9 cellular contexts compared by ENCODE assay signal in genomic region chrX:48971325-48972213, GRCh38. TPM values are rescaled to one million over a fixed set of nuclear protein-coding genes. Genes with fewer than 3 reads are reported as not detected.
DNase-seq lines count a peak whose midpoint lies in the region; ATAC-seq, FAIRE-seq and TF ChIP-seq lines count a peak whose summit lies in the region.
"Had no signal": no experiment of that assay in that cellular context is flagged by ENCODE, and none has a peak within 500 bp of the region (broad histone marks: within the 10 kb centered on the region; RNA-seq: fewer than 3 reads in every experiment).

KCND1 (minus strand) TSS chrX:48971844; CDS start chrX:48970271, 1,573 bp downstream.

- H3K27me3 ChIP-seq in K562 (ENCODE audit: control insufficient read depth in 2 of 2, insufficient read depth in 2 of 2, low read length in 2 of 2) = no peaks in the 10 kb centered on the region
- no peaks in the 10 kb centered on the region for H3K27me3 ChIP-seq in smooth muscle cell (ENCODE audit: low read depth)

- in situ Hi-C loops in K562 (cut with MboI) = loop anchor here (10.0 kb wide), 1 partner anchor 133 kb away; no protein-coding TSS in a partner anchor

- H3K79me2 ChIP-seq in K562 (ENCODE audit: control insufficient read depth, insufficient read depth, low read length) (no peaks in the 10 kb centered on the region), smooth muscle cell (ENCODE audit: low read depth) (no peaks in the 10 kb centered on the region)

- H3F3A ChIP-seq in smooth muscle cell (ENCODE audit: low read depth) = no peaks in the 10 kb centered on the region

- H3K9me3 Mint-ChIP-seq in CD14-positive monocyte = no peaks in the 10 kb centered on the region
- no peaks in the 10 kb centered on the region for H3K9me3 Mint-ChIP-seq in IgD-negative memory B cell
- no peaks in the 10 kb centered on the region for H3K9me3 Mint-ChIP-seq in activated T-helper 2 cell treated with anti-CD3 and anti-CD28 coated beads, Interferon-gamma antibody, Interleukin-2, Interleukin-4, amounts not matched to agents 10 μg/mL and 5 μg/mL and 100 μg/mL, durations not matched to agents 14 hours and 24 hours and 36 hours

- no peak for TF ChIP-seq EP300 in K562 (IDR thresholded peaks at IDR 0.05; ENCODE audit: low read length)

- H3K9ac ChIP-seq in K562 (ENCODE audit: insufficient read depth in 1 of 2, low read depth in 2 of 2, low read length in 2 of 2) (peak within 1 kb of the TSS in 1 of 2 experiments; percentile 82; a peak in 2 of 4 replicates), smooth muscle cell (ENCODE audit: low read depth) (no peak within 1 kb of the TSS)

- H3K27ac ChIP-seq in K562 (ENCODE audit: extremely low read depth, low read depth, low read length) = no peak within 1 kb of the TSS; the same call in 2 of the 3 replicates
- no peak within 1 kb of the TSS for H3K27ac ChIP-seq in smooth muscle cell (ENCODE audit: low read depth)
- H3K27ac ChIP-seq: HL-60 had no signal

- H3K4me1 ChIP-seq in K562 (replicated peaks in 1 of 2; ENCODE audit: control insufficient read depth in 2 of 2, insufficient read depth in 2 of 2, low read length in 2 of 2) = peaks cover 11 to 31% of the 10 kb centered on the region in 2 experiments; a peak in 4 of 5 replicates
- no peaks in the 10 kb centered on the region for H3K4me1 ChIP-seq in smooth muscle cell (ENCODE audit: low read depth)

- no peak for TF ChIP-seq POLR2A in K562 (conservative IDR thresholded peaks at IDR 0.05)

- H3K4me3 ChIP-seq in K562 (peak within 1 kb of the TSS; percentile 7), smooth muscle cell (peak within 1 kb of the TSS; percentile 46)

- DNase-seq in CD14-positive monocyte (ENCODE audit: low spot score) (no peak), K562 (ENCODE audit: extremely low read depth in 1 of 4, low spot score in 3 of 4) (peak in 3 of 4 experiments; percentile 21 to 49 (median 46)), iPS-NIHi11 (ENCODE audit: low spot score) (peak; percentile 50), smooth muscle cell (lab: John Stamatoyannopoulos, UW; ENCODE audit: unreplicated experiment) (peak; percentile 14), SIG-M5 (lab: John Stamatoyannopoulos, UW) (no peak), GM19240 (ENCODE audit: insufficient read length, low spot score) (no peak)
- no peak for DNase-seq in activated T-helper 2 cell treated with anti-CD3 and anti-CD28 coated beads, Interferon-gamma antibody, Interleukin-2, Interleukin-4, amounts not matched to agents 10 μg/mL and 5 μg/mL and 100 μg/mL, durations not matched to agents 14 hours and 24 hours and 36 hours (ENCODE audit: low spot score)

- no peak for TF ChIP-seq RAD21 in K562 (CRISPR knock-in tag; conservative IDR thresholded peaks at IDR 0.05 in 1 of 2, IDR thresholded peaks at IDR 0.05 in 1 of 2)

- H3K36me3 ChIP-seq in K562 (ENCODE audit: control insufficient read depth, insufficient read depth, low read length) = peaks cover 18% of the 10 kb centered on the region; the same call in 2 of the 3 replicates
- no peaks in the 10 kb centered on the region for H3K36me3 ChIP-seq in smooth muscle cell (ENCODE audit: low read depth)

- CTCF ChIA-PET in K562 (lab: Yijun Ruan, JAX; ENCODE audit: low intra/inter-chr PET ratio) = no interaction called here

- no peaks in the 10 kb centered on the region for H3K9me1 ChIP-seq in K562 (ENCODE audit: control insufficient read depth, insufficient read depth, low read length)

- H3K9me3 ChIP-seq in K562 (replicated peaks; ENCODE audit: control insufficient read depth, insufficient read depth, low read depth, low read length) (no peaks in the 10 kb centered on the region), smooth muscle cell (replicated peaks; ENCODE audit: low read depth) (no peaks in the 10 kb centered on the region)

- peak within 1 kb of the TSS; percentile 39 to 43 for H3K4me3 Mint-ChIP-seq in CD14-positive monocyte
- H3K4me3 Mint-ChIP-seq in IgD-negative memory B cell = peak within 1 kb of the TSS in 3 of 4 donors; percentile 58 to 67 (median 61)
- H3K4me3 Mint-ChIP-seq in activated T-helper 2 cell treated with anti-CD3 and anti-CD28 coated beads, Interferon-gamma antibody, Interleukin-2, Interleukin-4, amounts not matched to agents 10 μg/mL and 5 μg/mL and 100 μg/mL, durations not matched to agents 14 hours and 24 hours and 36 hours (ENCODE audit: low read depth) = no peak within 1 kb of the TSS

- POLR2A ChIA-PET in K562 (lab: Yijun Ruan, JAX) = interaction anchor here (0.6 to 1.4 kb wide), 8 partner anchors 9 to 137 kb away, joined by 3 to 4 read pairs (median 3); no protein-coding TSS in a partner anchor

- no peak for FAIRE-seq in K562 (lab: Jason Lieb, UNC)

- no TSS peak for BruUV-seq in K562 (replicated peaks; lab: Mats Ljungman, UMichigan)

- H3K27me3 Mint-ChIP-seq in CD14-positive monocyte (ENCODE audit: low read depth in 3 of 3) (peaks cover 2 to 19% (median 7%) of the 10 kb centered on the region in 3 donors), IgD-negative memory B cell (peaks cover 10% of the 10 kb centered on the region)
- no peaks in the 10 kb centered on the region for H3K27me3 Mint-ChIP-seq in activated T-helper 2 cell treated with anti-CD3 and anti-CD28 coated beads, Interferon-gamma antibody, Interleukin-2, Interleukin-4, amounts not matched to agents 10 μg/mL and 5 μg/mL and 100 μg/mL, durations not matched to agents 14 hours and 24 hours and 36 hours (ENCODE audit: low read depth)

- peaks cover 22 to 29% of the 10 kb centered on the region in 2 donors for H3K36me3 Mint-ChIP-seq in CD14-positive monocyte
- no peaks in the 10 kb centered on the region for H3K36me3 Mint-ChIP-seq in IgD-negative memory B cell
- peaks cover 24% of the 10 kb centered on the region for H3K36me3 Mint-ChIP-seq in activated T-helper 2 cell treated with anti-CD3 and anti-CD28 coated beads, Interferon-gamma antibody, Interleukin-2, Interleukin-4, amounts not matched to agents 10 μg/mL and 5 μg/mL and 100 μg/mL, durations not matched to agents 14 hours and 24 hours and 36 hours (ENCODE audit: low read depth)

- H3K27ac Mint-ChIP-seq in CD14-positive monocyte (peak within 1 kb of the TSS in 3 of 7 donors; percentile 11 to 59 (median 50)), IgD-negative memory B cell (no peak within 1 kb of the TSS)
- no peak within 1 kb of the TSS for H3K27ac Mint-ChIP-seq in activated T-helper 2 cell treated with anti-CD3 and anti-CD28 coated beads, Interferon-gamma antibody, Interleukin-2, Interleukin-4, amounts not matched to agents 10 μg/mL and 5 μg/mL and 100 μg/mL, durations not matched to agents 14 hours and 24 hours and 36 hours

- no peak within 1 kb of the TSS for H2AFZ ChIP-seq in K562 (ENCODE audit: low read depth, low read length)
- H2AFZ ChIP-seq in smooth muscle cell (ENCODE audit: low read depth) = no peak within 1 kb of the TSS

- ATAC-seq in K562 = peak; percentile 45

- H3K4me2 ChIP-seq in K562 (ENCODE audit: insufficient read depth, low read length) = peak within 1 kb of the TSS; percentile 48
- peak within 1 kb of the TSS; percentile 87 for H3K4me2 ChIP-seq in smooth muscle cell

- WGBS in K562 (ENCODE audit: insufficient coverage, low coverage, missing lambda C conversion rate) = 41% methylated on average over 8 of the region's 28 CpGs
- WGBS in smooth muscle cell (ENCODE audit: low lambda C conversion rate) = 28% methylated on average over 25 of the region's 28 CpGs

- TF ChIP-seq CTCF in CD14-positive monocyte (IDR thresholded peaks at IDR 0.05) (no peak), K562 (IDR thresholded peaks at IDR 0.05 in 2 of 3, conservative IDR thresholded peaks at IDR 0.05 in 1 of 3; ENCODE audit: insufficient read depth in 2 of 3, low read depth in 1 of 3, low read length in 3 of 3) (no peak), smooth muscle cell (IDR thresholded peaks at IDR 0.05; ENCODE audit: borderline replicate concordance, insufficient read depth, poor library complexity, severe bottlenecking) (no peak)

- intact Hi-C loops in CD14-positive monocyte (cut with micrococcal nuclease) (no loop called here), K562 (cut with micrococcal nuclease) (no loop called here)
- intact Hi-C loops in activated T-helper 2 cell treated with anti-CD3 and anti-CD28 coated beads, Interferon-gamma antibody, Interleukin-2, Interleukin-4, amounts not matched to agents 10 μg/mL and 5 μg/mL and 100 μg/mL, durations not matched to agents 14 hours and 24 hours and 36 hours (cut with micrococcal nuclease) = no loop called here

- H4K20me1 ChIP-seq in K562 (replicated peaks; ENCODE audit: control insufficient read depth, insufficient read depth, low read length) (no peaks in the 10 kb centered on the region), smooth muscle cell (ENCODE audit: low read depth) (no peaks in the 10 kb centered on the region)

- H3K4me1 Mint-ChIP-seq in CD14-positive monocyte (peaks cover 9% of the 10 kb centered on the region), IgD-negative memory B cell (peaks cover 0 to 8% (median 4%) of the 10 kb centered on the region in 3 donors)
- H3K4me1 Mint-ChIP-seq in activated T-helper 2 cell treated with anti-CD3 and anti-CD28 coated beads, Interferon-gamma antibody, Interleukin-2, Interleukin-4, amounts not matched to agents 10 μg/mL and 5 μg/mL and 100 μg/mL, durations not matched to agents 14 hours and 24 hours and 36 hours (ENCODE audit: low read depth) = peaks cover 12% of the 10 kb centered on the region

RNA-seq across cellular contexts. Expression of gene KCND1, which starts in this region (rescaled TPM):
- polyA plus RNA-seq in CD14-positive monocyte (not detected), IgD-negative memory B cell (0.13 TPM), K562 (2011; rRNA removed) (0.42 and 0.72 TPM in 2 replicates), K562 (2014; fragmentation: Illumina TruSeq; extraction: Trizol) (0.78 and 0.83 TPM in 2 replicates), K562 (2014; fragmentation: Nextera tagmentation; extraction: Ambion mirVana) (under 1 TPM; 0.06 to 0.14 TPM), K562 (2014; rRNA removed) (0.39 and 0.60 TPM in 2 replicates), smooth muscle cell (3.0 and 3.3 TPM in 2 replicates)
- total RNA-seq in K562 (2011; cell fraction: chromatin; rRNA removed; ENCODE audit: low replicate concordance) = 6.1 and 10.2 TPM in 2 replicates
- 3.3 and 3.7 TPM in 2 replicates for total RNA-seq in K562 (2011; cell fraction: nucleolus; rRNA removed)
- total RNA-seq in K562 (2011; cell fraction: nucleoplasm; rRNA removed) = 4.0 and 5.6 TPM in 2 replicates
- total RNA-seq in K562 (2014; rRNA removed) (0.20 TPM in 1 of 2 replicates, not detected in the other), K562 (2014; rRNA removed; fragmentation: Illumina TruSeq; extraction: Trizol) (0.16 and 0.22 TPM in 2 replicates), K562 (2015; rRNA removed; fragmentation: Illumina TruSeq; extraction: Trizol) (0.19 and 0.36 TPM in 2 replicates), K562 (2021) (0.75 and 0.83 TPM in 2 replicates), smooth muscle cell (0.94 and 1.2 TPM in 2 replicates)
- 0.31 and 0.49 TPM in 2 replicates for polyA plus RNA-seq in K562 (2011; cell fraction: cytosol; rRNA removed)
- polyA plus RNA-seq in K562 (2011; cell fraction: nucleus; rRNA removed) = 5.4 and 6.7 TPM in 2 replicates
- polyA plus RNA-seq in K562 (2012) = 0.76 and 3.4 TPM in 2 replicates
- polyA minus RNA-seq in K562 (2011; rRNA and poly(A)+ RNA removed) = 0.32 and 0.51 TPM in 2 replicates
- polyA minus RNA-seq in K562 (2011; cell fraction: cytosol; rRNA and poly(A)+ RNA removed) = 0.48 TPM in 1 of 2 replicates, not detected in the other
- 0.67 and 1.00 TPM in 2 replicates for polyA minus RNA-seq in K562 (2011; cell fraction: nucleus; rRNA and poly(A)+ RNA removed)
- total RNA-seq in activated T-helper 2 cell treated with anti-CD3 and anti-CD28 coated beads, Interferon-gamma antibody, Interleukin-2, Interleukin-4, amounts not matched to agents 10 μg/mL and 5 μg/mL and 100 μg/mL, durations not matched to agents 14 hours and 24 hours and 36 hours = 2.9 and 3.3 TPM in 2 replicates

Comparison
In these comparisons a context has a peak if more than half of its experiments do, and no peak if none do; other contexts are left out.
1. DNase-seq: peak in K562 (3 of 4), iPS-NIHi11 (single experiment) and smooth muscle cell (single experiment); none in CD14-positive monocyte (single experiment), activated T-helper 2 cell treated with anti-CD3 and anti-CD28 coated beads, Interferon-gamma antibody, Interleukin-2, Interleukin-4, amounts not matched to agents 10 μg/mL and 5 μg/mL and 100 μg/mL, durations not matched to agents 14 hours and 24 hours and 36 hours (single experiment), SIG-M5 (single experiment) and GM19240 (single experiment).